In the genomic region with DNA sequence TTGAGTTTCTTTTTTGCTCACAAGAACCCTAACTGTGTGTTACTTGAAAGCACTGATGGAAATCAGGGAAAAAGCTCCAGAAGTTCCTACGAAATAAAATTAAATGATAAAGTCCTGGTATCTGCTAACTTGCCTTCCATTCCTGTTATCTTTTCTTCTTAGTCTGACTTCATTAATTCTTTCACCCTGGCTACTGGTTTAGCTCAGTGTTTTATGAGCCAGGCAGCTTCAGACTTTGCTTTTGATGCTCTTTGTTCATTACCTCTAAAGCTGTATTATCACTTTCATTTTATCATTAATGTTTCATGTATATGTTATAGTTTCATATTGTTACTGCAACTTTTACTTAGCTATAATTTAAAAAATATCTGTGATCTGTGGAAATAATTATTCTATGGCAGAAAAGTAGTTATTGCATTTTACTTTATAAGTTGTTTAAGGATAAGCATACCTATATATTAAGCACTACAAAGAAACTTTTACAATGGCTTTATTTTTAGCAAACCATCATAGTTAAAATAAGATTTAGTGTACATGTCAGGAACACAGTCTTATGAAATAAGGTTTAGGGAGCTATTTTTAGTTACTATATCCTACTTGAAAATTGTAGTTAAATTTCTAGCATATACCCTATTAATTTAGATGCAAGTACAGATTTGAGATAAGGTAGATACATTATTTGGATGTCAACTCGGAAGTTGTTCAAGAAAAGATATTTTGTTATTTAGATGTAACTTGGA, we compare ENCODE assay signal across 24 cellular contexts. TPM values are rescaled to one million over a fixed set of nuclear protein-coding genes. Genes with fewer than 3 reads are reported as not detected.
DNase-seq lines count a peak whose midpoint lies in the region; ATAC-seq, FAIRE-seq and TF ChIP-seq lines count a peak whose summit lies in the region.
"Had no signal": no experiment of that assay in that cellular context is flagged by ENCODE, and none has a peak within 500 bp of the region (broad histone marks: within the 10 kb centered on the region; RNA-seq: fewer than 3 reads in every experiment).

No MANE protein-coding gene starts in this region.

- intact Hi-C loops in left colon (cut with DNase I, micrococcal nuclease): no loop called here

- no peaks in the 10 kb centered on the region; the same call in 1 of the 2 replicates for H3K9me3 ChIP-seq in SK-N-SH
- H3K9me3 ChIP-seq in OCI-LY3 (ENCODE audit: insufficient read depth, low read length): no peaks in the 10 kb centered on the region
- H3K9me3 ChIP-seq: Peyer's patch, SJSA1 had no signal

- H2AFZ ChIP-seq in SK-N-SH (ENCODE audit: low read depth): no peak overlapping the region
- no peak overlapping the region for H2AFZ ChIP-seq in OCI-LY3 (ENCODE audit: low read depth, low read length)

- peaks cover 47% of the 10 kb centered on the region for H3K4me1 Mint-ChIP-seq in chondrocyte (ENCODE audit: low read depth)

- H3K4me1 ChIP-seq in SK-N-SH (ENCODE audit: control insufficient read depth in 1 of 2, insufficient read depth in 2 of 2, low read depth in 1 of 2, low read length in 1 of 2) (peaks cover 0 to 6% of the 10 kb centered on the region in 2 experiments; a peak in 2 of 4 replicates), OCI-LY3 (ENCODE audit: low read length) (peaks cover 9% of the 10 kb centered on the region)
- H3K4me1 ChIP-seq: Peyer's patch, SJSA1 had no signal

- H3F3A ChIP-seq in SK-N-SH (replicated peaks; ENCODE audit: insufficient read depth): peaks cover 10% of the 10 kb centered on the region

- peaks cover 70% of the 10 kb centered on the region for H4K20me1 ChIP-seq in SK-N-SH (ENCODE audit: insufficient read depth)
- H4K20me1 ChIP-seq in OCI-LY3 (ENCODE audit: insufficient read depth, low read length): peaks cover 53% of the 10 kb centered on the region

- TF ChIP-seq EP300 in SK-N-SH (IDR thresholded peaks at IDR 0.05; ENCODE audit: borderline replicate concordance in 1 of 2, low read depth in 1 of 2, low read length in 1 of 2): peak in 1 of 2 experiments; percentile 45; a peak in 1 of 4 replicates

- no peak overlapping the region for H3K4me3 Mint-ChIP-seq in chondrocyte (ENCODE audit: unreplicated experiment)
- H3K4me3 Mint-ChIP-seq: H9 had no signal

- no peak for TF ChIP-seq POLR2A in H54 (IDR thresholded peaks at IDR 0.05; ENCODE audit: low read depth, low read length)

- 82% methylated on average over 2 of the region's 2 CpGs for WGBS in SK-N-SH (ENCODE audit: low lambda C conversion rate)

- H3K4me2 ChIP-seq in SK-N-SH: no peak overlapping the region
- H3K4me2 ChIP-seq in OCI-LY3 (ENCODE audit: low read length): 0 out of 2 replicates have a peak overlapping the region, but pooled peaks have one; percentile 20

- CTCF ChIA-PET in SK-N-SH (lab: Yijun Ruan, JAX): interaction anchor here (0.9 to 1.2 kb wide), 3 partner anchors 10 to 670 kb away, joined by 3 read pairs; no protein-coding TSS in a partner anchor

- H3K4me3 ChIP-seq in SK-N-SH (ENCODE audit: low read depth in 2 of 2, low read length in 1 of 2) (no peak overlapping the region), OCI-LY3 (ENCODE audit: low read length) (no peak overlapping the region)
- H3K4me3 ChIP-seq: Peyer's patch, SJSA1 had no signal

- peaks cover 16% of the 10 kb centered on the region for H3K36me3 Mint-ChIP-seq in chondrocyte (ENCODE audit: low read depth)

- peaks cover 5% of the 10 kb centered on the region for H3K9me3 Mint-ChIP-seq in chondrocyte (ENCODE audit: low read depth)

- DNase-seq in SK-N-SH (no peak), H54 (ENCODE audit: insufficient read length, low spot score) (no peak), chondrocyte (ENCODE audit: low spot score) (no peak), amniotic stem cell (lab: John Stamatoyannopoulos, UW) (no peak), left colon (no peak)
- DNase-seq: EL, H9, KG1, MV-4-11, NCI-H1694, NCI-H2081, NCI-H2171, NCI-H345, NCI-H524, NCI-H774, Peyer's patch had no signal

- H3K27me3 ChIP-seq in SK-N-SH (ENCODE audit: insufficient read depth): no peaks in the 10 kb centered on the region
- no peaks in the 10 kb centered on the region for H3K27me3 ChIP-seq in OCI-LY3 (ENCODE audit: low read depth, low read length)
- H3K27me3 ChIP-seq: Peyer's patch, SJSA1 had no signal

- H3K36me3 ChIP-seq in SK-N-SH (replicated peaks in 1 of 2; ENCODE audit: control insufficient read depth in 1 of 2, insufficient read depth in 2 of 2, low read length in 1 of 2): peaks cover 44 to 81% of the 10 kb centered on the region in 2 experiments
- H3K36me3 ChIP-seq in OCI-LY3 (replicated peaks; ENCODE audit: low read depth, low read length): peaks cover 47% of the 10 kb centered on the region

- H3K27ac Mint-ChIP-seq in chondrocyte (ENCODE audit: unreplicated experiment): peak overlapping the region; percentile 17
- H3K27ac Mint-ChIP-seq: H9 had no signal

- ATAC-seq in SK-N-SH treated with all-trans-retinoic acid at 6 μM for 48 hours (no peak), left colon (no peak), HG03571 (IDR thresholded peaks at IDR 0.05; ENCODE audit: unreplicated experiment) (no peak)
- ATAC-seq: Right ventricle myocardium inferior had no signal

- no peaks in the 10 kb centered on the region for H3K27me3 Mint-ChIP-seq in chondrocyte (ENCODE audit: low read depth)

- H3K79me2 ChIP-seq in SK-N-SH (ENCODE audit: insufficient read depth): peaks cover 100% of the 10 kb centered on the region
- peaks cover 45% of the 10 kb centered on the region for H3K79me2 ChIP-seq in OCI-LY3 (ENCODE audit: low read length)

- H3K9me2 ChIP-seq in SK-N-SH: no peaks in the 10 kb centered on the region

- POLR2A ChIA-PET in SK-N-SH (lab: Yijun Ruan, JAX): no interaction called here

- no peak overlapping the region for H3K9ac ChIP-seq in SK-N-SH
- H3K9ac ChIP-seq in OCI-LY3 (ENCODE audit: low read length): no peak overlapping the region

- no peak for TF ChIP-seq CTCF in SK-N-SH (IDR thresholded peaks at IDR 0.05)
- TF ChIP-seq CTCF in OCI-LY3 (IDR thresholded peaks at IDR 0.05; ENCODE audit: low read depth, low read length): no peak
- TF ChIP-seq CTCF in chondrocyte (IDR thresholded peaks at IDR 0.05): no peak

- TF ChIP-seq RAD21 in SK-N-SH (IDR thresholded peaks at IDR 0.05; ENCODE audit: low read length): no peak

- peak overlapping the region in 1 of 2 experiments; percentile 39; a peak in 2 of 4 replicates for H3K27ac ChIP-seq in SK-N-SH (ENCODE audit: low read depth in 2 of 2, low read length in 1 of 2)
- H3K27ac ChIP-seq in OCI-LY3 (ENCODE audit: low read length): no peak overlapping the region
- H3K27ac ChIP-seq: 22Rv1, C4-2B, Peyer's patch, SJSA1 had no signal

- peak; percentile 36 for FAIRE-seq in H54 (lab: Jason Lieb, UNC)
- FAIRE-seq: D721Med had no signal

TF ChIP-seq in SK-N-SH treated with all-trans-retinoic acid at 6 μM for 48 hours, 23 proteins besides CTCF, POLR2A, EP300 and RAD21 (continues in another document):
- TF ChIP-seq TCF4 (CRISPR knock-in tag; IDR thresholded peaks at IDR 0.05; ENCODE audit: borderline replicate concordance) (peak; percentile 56), ZNF8 (CRISPR knock-in tag; IDR thresholded peaks at IDR 0.05) (no peak)

TF ChIP-seq in SK-N-SH, 30 proteins besides CTCF, POLR2A, EP300 and RAD21 (continues in another document):
- TF ChIP-seq SMC3 (IDR thresholded peaks at IDR 0.05; ENCODE audit: low read depth, low read length) (no peak), FOXM1 (IDR thresholded peaks at IDR 0.05; ENCODE audit: low read depth) (no peak), TCF12 (IDR thresholded peaks at IDR 0.05) (no peak), GABPA (IDR thresholded peaks at IDR 0.05; ENCODE audit: low read depth) (no peak), RFX5 (IDR thresholded peaks at IDR 0.05; ENCODE audit: low read length) (no peak), MXI1 (IDR thresholded peaks at IDR 0.05; ENCODE audit: low read depth, low read length) (no peak), NFIC (IDR thresholded peaks at IDR 0.05; ENCODE audit: borderline replicate concordance) (no peak), RXRA (IDR thresholded peaks at IDR 0.05; ENCODE audit: borderline replicate concordance, low read depth) (no peak), YY1 (IDR thresholded peaks at IDR 0.05; ENCODE audit: low read depth) (no peak), JUND (IDR thresholded peaks at IDR 0.05) (no peak)
- TF ChIP-seq, protein P1, sequence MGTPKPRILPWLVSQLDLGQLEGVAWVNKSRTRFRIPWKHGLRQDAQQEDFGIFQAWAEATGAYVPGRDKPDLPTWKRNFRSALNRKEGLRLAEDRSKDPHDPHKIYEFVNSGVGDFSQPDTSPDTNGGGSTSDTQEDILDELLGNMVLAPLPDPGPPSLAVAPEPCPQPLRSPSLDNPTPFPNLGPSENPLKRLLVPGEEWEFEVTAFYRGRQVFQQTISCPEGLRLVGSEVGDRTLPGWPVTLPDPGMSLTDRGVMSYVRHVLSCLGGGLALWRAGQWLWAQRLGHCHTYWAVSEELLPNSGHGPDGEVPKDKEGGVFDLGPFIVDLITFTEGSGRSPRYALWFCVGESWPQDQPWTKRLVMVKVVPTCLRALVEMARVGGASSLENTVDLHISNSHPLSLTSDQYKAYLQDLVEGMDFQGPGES (IDR thresholded peaks at IDR 0.05; ENCODE audit: low read depth, low read length): no peak

RNA-seq across cellular contexts. Expression of a gene that starts 19.3 kb away (rescaled TPM):
- polyA plus RNA-seq in SK-N-SH (2012; rRNA removed): 12.8 and 13.1 TPM in 2 replicates
- 15.4 and 25.8 TPM in 2 replicates for polyA plus RNA-seq in SK-N-SH (2012; cell fraction: cytosol; rRNA removed)
- polyA plus RNA-seq in SK-N-SH (2012; cell fraction: nucleus; rRNA removed): 8.4 and 14.2 TPM in 2 replicates
- total RNA-seq in chondrocyte (82.9 to 85.4 TPM (median 83.5 TPM) in 3 replicates), left colon (100 to 1,000 TPM in 1 of 2 donors, 10 to 100 TPM in 1; 99.3 to 101 TPM)

RNA-seq across cellular contexts. Expression of a gene that starts 19.4 kb away (rescaled TPM):
- polyA plus RNA-seq in SK-N-SH (2012; rRNA removed): 0.83 and 1.2 TPM in 2 replicates
- polyA plus RNA-seq in SK-N-SH (2012; cell fraction: cytosol; rRNA removed): 0.86 and 1.0 TPM in 2 replicates
- 0.51 and 0.54 TPM in 2 replicates for polyA plus RNA-seq in SK-N-SH (2012; cell fraction: nucleus; rRNA removed)
- 0.62 to 0.82 TPM (median 0.72 TPM) in 3 replicates for total RNA-seq in chondrocyte
- 1 to 10 TPM; 1.3 to 1.4 TPM for total RNA-seq in left colon
